24 cellular contexts compared by ENCODE assay signal in the genomic region with DNA sequence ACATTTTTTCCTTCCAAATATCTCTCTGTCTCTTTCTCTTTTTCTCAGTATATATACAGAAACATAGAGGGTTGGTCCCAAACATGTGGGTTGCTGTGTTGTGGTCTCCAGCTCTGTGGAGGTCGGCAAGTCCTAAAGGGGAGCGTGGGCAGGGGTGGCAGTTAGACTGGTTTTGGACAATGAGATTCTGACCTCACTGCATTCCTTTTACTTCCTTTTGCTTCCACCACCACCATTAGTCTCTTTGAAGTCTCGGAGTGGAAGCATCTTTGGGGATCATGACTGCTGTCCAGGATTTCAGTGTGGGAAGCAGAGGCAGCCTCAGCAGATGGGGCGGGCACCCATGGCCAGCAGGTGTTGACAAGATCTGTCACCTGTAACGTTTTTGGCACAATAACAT.
"Had no signal": no experiment of that assay in that cellular context is flagged by ENCODE, and none has a peak within 500 bp of the region (broad histone marks: within the 10 kb centered on the region; RNA-seq: fewer than 3 reads in every experiment).

No MANE protein-coding gene starts in this region.

- H3K27ac ChIP-seq: coronary artery, esophagus muscularis mucosa, foreskin keratinocyte, gastroesophageal sphincter, heart right ventricle, neutrophil, pancreas, right lobe of liver, stomach, testis, tibial artery had no signal

- H3K9me3 ChIP-seq: esophagus muscularis mucosa, gastroesophageal sphincter, neutrophil, pancreas, right lobe of liver, testis, tibial artery had no signal

- H3K4me1 ChIP-seq: esophagus muscularis mucosa, foreskin keratinocyte, gastroesophageal sphincter, heart right ventricle, pancreas, right lobe of liver, stomach, testis, tibial artery had no signal

- DNase-seq: dermis blood vessel endothelial cell; effector memory CD4-positive, alpha-beta T cell; foreskin keratinocyte; heart right ventricle; hippocampal formation; natural killer cell; right lobe of liver; small intestine; stimulated activated CD4-positive, alpha-beta T cell treated with anti-CD3 and anti-CD28 coated beads, Interleukin-12 subunit alpha, Interleukin-12 subunit beta, amount 100 ng/mL, for 4 hours; stimulated activated CD4-positive, alpha-beta T cell treated with anti-CD3 and anti-CD28 coated beads, Interleukin-2, amount 100 ng/mL, for 24 hours; stimulated activated CD4-positive, alpha-beta T cell treated with anti-CD3 and anti-CD28 coated beads, Interleukin-4, amount 100 ng/mL, for 24 hours; stimulated activated naive CD4-positive, alpha-beta T cell treated with Interleukin-2 at 50 U/mL for 16 hours; stomach; testis; tibial artery had no signal

- FAIRE-seq: endothelial cell of umbilical vein, keratinocyte, pancreas, small intestine had no signal

- H3K36me3 ChIP-seq: esophagus muscularis mucosa, gastroesophageal sphincter, heart right ventricle, neutrophil, pancreas, right lobe of liver, stomach, tibial artery had no signal

- H3K4me3 ChIP-seq: coronary artery, esophagus muscularis mucosa, gastroesophageal sphincter, heart right ventricle, pancreas, right lobe of liver, stomach, testis, tibial artery had no signal

- H3K27me3 ChIP-seq: esophagus muscularis mucosa, foreskin keratinocyte, gastroesophageal sphincter, heart right ventricle, neutrophil, pancreas, right lobe of liver, stomach, testis, tibial artery had no signal

- ATAC-seq: foreskin keratinocyte; gastroesophageal sphincter; heart right ventricle; left lobe of liver; natural killer cell; pancreas; right lobe of liver; stimulated activated effector memory CD8-positive, alpha-beta T cell treated with anti-CD3 and anti-CD28 coated beads, Interleukin-12 subunit alpha, Interleukin-12 subunit beta, amount 100 ng/mL, for 72 hours had no signal
